ENCODE assay signal across 1 cellular context in the genomic region with DNA sequence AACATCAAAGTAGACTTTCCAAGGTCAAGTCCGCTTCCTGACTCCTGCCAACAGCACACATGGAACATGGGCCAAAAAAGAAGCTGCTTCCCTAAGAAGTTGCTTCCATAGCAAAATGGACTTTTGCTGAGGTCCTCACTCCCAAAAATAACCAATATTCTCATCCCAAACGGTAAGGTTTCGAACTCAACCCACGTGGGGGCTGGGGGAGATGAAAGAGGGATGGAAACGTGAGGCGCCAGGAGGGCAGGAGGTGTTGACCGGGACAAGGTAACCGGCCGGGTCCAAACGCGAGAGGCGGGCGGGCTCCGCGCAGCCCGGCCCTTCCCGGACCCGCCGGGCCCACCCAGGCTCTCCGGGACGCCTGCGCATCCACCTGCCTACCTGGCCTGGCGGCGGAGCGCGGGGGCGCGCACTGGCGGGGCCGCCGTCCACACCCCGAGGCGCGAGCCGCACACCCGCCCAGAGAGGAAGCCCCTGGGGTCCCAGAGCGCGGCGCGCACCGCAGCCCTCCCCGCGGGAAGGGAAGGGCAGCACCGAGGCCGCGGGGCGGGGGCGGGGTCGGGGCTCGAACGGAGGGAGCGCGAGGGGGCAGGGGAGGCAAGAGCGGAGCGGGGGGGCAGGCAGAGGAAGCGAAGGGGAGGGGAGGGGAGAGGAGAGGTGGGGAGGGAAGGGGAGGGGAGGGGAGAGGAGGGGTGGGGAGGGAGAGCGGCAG.
TF ChIP-seq lines count a peak whose summit lies in the region.

No MANE protein-coding gene starts in this region.

TF ChIP-seq in A549, 52 proteins besides CTCF, POLR2A, EP300 and RAD21:
- TF ChIP-seq EHMT2 (IDR thresholded peaks at IDR 0.05; ENCODE audit: low read depth) (no peak), BHLHE40 (IDR thresholded peaks at IDR 0.05; ENCODE audit: low read depth, low read length) (0 out of 2 replicates have a peak, but pooled peaks have one; percentile 7)
- TF ChIP-seq, protein P1, sequence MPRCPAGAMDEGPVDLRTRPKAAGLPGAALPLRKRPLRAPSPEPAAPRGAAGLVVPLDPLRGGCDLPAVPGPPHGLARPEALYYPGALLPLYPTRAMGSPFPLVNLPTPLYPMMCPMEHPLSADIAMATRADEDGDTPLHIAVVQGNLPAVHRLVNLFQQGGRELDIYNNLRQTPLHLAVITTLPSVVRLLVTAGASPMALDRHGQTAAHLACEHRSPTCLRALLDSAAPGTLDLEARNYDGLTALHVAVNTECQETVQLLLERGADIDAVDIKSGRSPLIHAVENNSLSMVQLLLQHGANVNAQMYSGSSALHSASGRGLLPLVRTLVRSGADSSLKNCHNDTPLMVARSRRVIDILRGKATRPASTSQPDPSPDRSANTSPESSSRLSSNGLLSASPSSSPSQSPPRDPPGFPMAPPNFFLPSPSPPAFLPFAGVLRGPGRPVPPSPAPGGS (IDR thresholded peaks at IDR 0.05): no peak
